Comparison of ENCODE assay signal across 8 cellular contexts in the genomic region with DNA sequence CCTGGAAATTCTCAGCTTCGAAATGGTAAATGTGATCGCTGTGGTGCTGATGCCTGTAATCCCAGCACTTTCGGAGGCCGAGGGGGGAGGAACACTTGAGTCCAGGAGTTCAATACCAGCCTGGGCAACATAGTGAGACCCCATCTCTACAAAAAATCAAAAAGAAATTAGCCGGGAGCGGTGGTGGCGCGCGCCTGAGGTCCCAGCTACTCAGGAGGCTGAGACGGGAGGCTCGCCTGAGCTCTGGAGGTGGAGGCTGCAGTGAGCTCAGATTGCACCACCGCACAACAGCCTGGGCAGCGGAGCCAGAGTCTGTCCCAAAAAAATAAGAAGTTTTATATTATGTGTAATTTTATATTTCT. TPM values are rescaled to one million over a fixed set of nuclear protein-coding genes. Genes with fewer than 3 reads are reported as not detected.
A peak's percentile ranks its signal among the peaks of the same experiment; 100 is the strongest.
DNase-seq lines count a peak whose midpoint lies in the region; ATAC-seq and TF ChIP-seq lines count a peak whose summit lies in the region.

No MANE protein-coding gene starts in this region.

- H3K4me3 Mint-ChIP-seq in T-cell, result peak overlapping the region; percentile 77 to 95 (median 89)

- H3K4me1 Mint-ChIP-seq in T-cell, result peaks cover 33 to 46% (median 39%) of the 10 kb centered on the region in 3 donors

- CTCF ChIA-PET in T-cell (lab: Charles Lee), result interaction anchor here in 1 of 2 donors (0.8 to 1.2 kb wide), 3 partner anchors 9 to 97 kb away, joined by 3 to 8 read pairs (median 5); partner anchors contain the start of genes AURKAIP1 and CCNL2

- peak overlapping the region; percentile 61 to 78 for H3K27ac Mint-ChIP-seq in T-cell

- H3K36me3 Mint-ChIP-seq in T-cell, result peaks cover 16% of the 10 kb centered on the region

- ATAC-seq in GM18498 (IDR thresholded peaks at IDR 0.05; ENCODE audit: unreplicated experiment) (peak; percentile 5), T-cell (replicated peaks in 1 of 4) (no peak), HG02642 (IDR thresholded peaks at IDR 0.05; ENCODE audit: poor library complexity, unreplicated experiment) (no peak), HG03135 (IDR thresholded peaks at IDR 0.05; ENCODE audit: unreplicated experiment) (no peak), GM19328 (IDR thresholded peaks at IDR 0.05; ENCODE audit: unreplicated experiment) (no peak)

- H3K9me3 Mint-ChIP-seq in T-cell, result peaks cover 0 to 4% (median 0%) of the 10 kb centered on the region in 3 donors

- peak overlapping the region; percentile 87 to 99 for H3K4me3 ChIP-seq in foreskin fibroblast (ENCODE audit: low read depth in 1 of 2, low read length in 2 of 2)
- H3K4me3 ChIP-seq in skeletal muscle cell (ENCODE audit: low read depth, low read length), result peak overlapping the region; percentile 95

- POLR2A ChIA-PET in T-cell (lab: Charles Lee), result no interaction called here

- DNase-seq in T-cell, result no peak
- no peak for DNase-seq in foreskin fibroblast
- DNase-seq in skeletal muscle cell (ENCODE audit: low read depth), result no peak
- no peak for DNase-seq in NCI-H1048 (lab: John Stamatoyannopoulos, UW)

- no peak for TF ChIP-seq CTCF in foreskin fibroblast (IDR thresholded peaks at IDR 0.05; ENCODE audit: low read depth, low read length)

- H3K27me3 Mint-ChIP-seq in T-cell, result no peaks in the 10 kb centered on the region

RNA-seq across cellular contexts. Expression of gene MRPL20, which starts 0.8 kb away (rescaled TPM):
- 100 to 1,000 TPM; 106 to 123 (median 114) TPM for total RNA-seq in T-cell

RNA-seq across cellular contexts. Expression of gene CCNL2, which starts 8.8 kb away (rescaled TPM):
- total RNA-seq in T-cell, result 100 to 1,000 TPM; 250 to 418 (median 376) TPM

RNA-seq across cellular contexts. Expression of gene ANKRD65, which starts 13.1 kb away (rescaled TPM):
- under 1 TPM in 1 of 5 donors, not detected in 4; 0.20 TPM for total RNA-seq in T-cell

RNA-seq across cellular contexts. Expression of gene VWA1, which starts 27.6 kb away (rescaled TPM):
- total RNA-seq in T-cell, result under 1 TPM in 3 of 5 donors, not detected in 2; 0.15 to 0.54 (median 0.26) TPM

RNA-seq across cellular contexts. Expression of gene AURKAIP1, which starts 32.9 kb away (rescaled TPM):
- total RNA-seq in T-cell, result 10 to 100 TPM; 58.8 to 91.7 (median 86.0) TPM
